In genomic region chr10:34213193-34213804, GRCh38 we compare ENCODE assay signal across 1 cellular context.
TF ChIP-seq lines count a peak whose summit lies in the region.

No MANE protein-coding gene starts in this region.

TF ChIP-seq in HepG2, 621 proteins besides CTCF, POLR2A, EP300 and RAD21 (continued from another document and continues in another):
- peak; percentile 99 for TF ChIP-seq HNF1A (IDR thresholded peaks at IDR 0.05; ENCODE audit: low read depth)
- TF ChIP-seq HNF1A (CRISPR knock-in tag; IDR thresholded peaks at IDR 0.05; ENCODE audit: borderline replicate concordance) = peak; percentile 100
- TF ChIP-seq ZNF710 (CRISPR knock-in tag; IDR thresholded peaks at IDR 0.05; ENCODE audit: borderline replicate concordance) = peak; percentile 89
- peak; percentile 86 for TF ChIP-seq RXRB (CRISPR knock-in tag; IDR thresholded peaks at IDR 0.05; ENCODE audit: borderline replicate concordance)
- TF ChIP-seq ATF1 (CRISPR knock-in tag; IDR thresholded peaks at IDR 0.05) = peak; percentile 83
- TF ChIP-seq HNF4G (IDR thresholded peaks at IDR 0.05; ENCODE audit: borderline replicate concordance, low read depth, low read length) = peak; percentile 3; the same call in 1 of the 2 replicates
- TF ChIP-seq HNF4G (CRISPR knock-in tag; IDR thresholded peaks at IDR 0.05; ENCODE audit: borderline replicate concordance, low read depth) = no peak
- peak; percentile 81; the same call in 1 of the 2 replicates for TF ChIP-seq ZMYM4 (CRISPR knock-in tag; IDR thresholded peaks at IDR 0.05)
- no peak for TF ChIP-seq POLR2G (IDR thresholded peaks at IDR 0.05; ENCODE audit: low read depth, low read length)
- TF ChIP-seq CREB1 (IDR thresholded peaks at IDR 0.05) = peak; percentile 72
- peak; percentile 87 for TF ChIP-seq CREB1 (CRISPR knock-in tag; IDR thresholded peaks at IDR 0.05)
- TF ChIP-seq ZBTB7B (CRISPR knock-in tag; IDR thresholded peaks at IDR 0.05) = peak; percentile 98
- peak; percentile 18; the same call in 1 of the 2 replicates for TF ChIP-seq ZFP36L1 (CRISPR knock-in tag; IDR thresholded peaks at IDR 0.05)
- peak; percentile 75; the same call in 1 of the 2 replicates for TF ChIP-seq IRF2 (CRISPR knock-in tag; IDR thresholded peaks at IDR 0.05)
- TF ChIP-seq PBX3 (CRISPR knock-in tag; IDR thresholded peaks at IDR 0.05; ENCODE audit: borderline replicate concordance) = no peak
- TF ChIP-seq TEAD3 (CRISPR knock-in tag; optimal IDR thresholded peaks at IDR 0.05; ENCODE audit: borderline replicate concordance) = peak; percentile 89
- peak; percentile 42; the same call in 1 of the 2 replicates for TF ChIP-seq HIC2 (CRISPR knock-in tag; IDR thresholded peaks at IDR 0.05; ENCODE audit: low read depth)
- TF ChIP-seq FOSL2 (CRISPR knock-in tag; IDR thresholded peaks at IDR 0.05) = peak; percentile 50; the same call in 1 of the 2 replicates
- no peak for TF ChIP-seq CHD2 (IDR thresholded peaks at IDR 0.05; ENCODE audit: low read depth, low read length)
- TF ChIP-seq RXRA (CRISPR knock-in tag; IDR thresholded peaks at IDR 0.05) = peak; percentile 27; the same call in 1 of the 2 replicates
- no peak for TF ChIP-seq PRPF4 (IDR thresholded peaks at IDR 0.05; ENCODE audit: low read depth, low read length, poor library complexity, severe bottlenecking)
- TF ChIP-seq GLI4 (CRISPR knock-in tag; IDR thresholded peaks at IDR 0.05; ENCODE audit: borderline replicate concordance) = no peak
- peak; percentile 81 for TF ChIP-seq BCL6 (CRISPR knock-in tag; IDR thresholded peaks at IDR 0.05)
- peak; percentile 76; the same call in 1 of the 2 replicates for TF ChIP-seq ZSCAN5A (CRISPR knock-in tag; IDR thresholded peaks at IDR 0.05; ENCODE audit: borderline replicate concordance)
- TF ChIP-seq ZNF468 (CRISPR knock-in tag; IDR thresholded peaks at IDR 0.05) = no peak
- peak; percentile 55; the same call in 1 of the 2 replicates for TF ChIP-seq HNRNPUL1 (IDR thresholded peaks at IDR 0.05; ENCODE audit: low read depth, low read length)
- peak; percentile 93 for TF ChIP-seq AHDC1 (CRISPR knock-in tag; IDR thresholded peaks at IDR 0.05; ENCODE audit: borderline replicate concordance)
- TF ChIP-seq IKZF5 (CRISPR knock-in tag; IDR thresholded peaks at IDR 0.05) = peak; percentile 56
- TF ChIP-seq POGZ (CRISPR knock-in tag; IDR thresholded peaks at IDR 0.05) = peak; percentile 68; the same call in 1 of the 2 replicates
- TF ChIP-seq CSRNP1 (CRISPR knock-in tag; IDR thresholded peaks at IDR 0.05) = peak; percentile 62; the same call in 1 of the 2 replicates
- TF ChIP-seq CEBPB (IDR thresholded peaks at IDR 0.05; ENCODE audit: borderline replicate concordance, low read depth, low read length) = 0 out of 2 replicates have a peak, but pooled peaks have one; percentile 10
- TF ChIP-seq ETV6 (CRISPR knock-in tag; conservative IDR thresholded peaks at IDR 0.05) = no peak
- peak; percentile 63 for TF ChIP-seq PATZ1 (CRISPR knock-in tag; IDR thresholded peaks at IDR 0.05)
- TF ChIP-seq BORCS8-MEF2B (CRISPR knock-in tag; IDR thresholded peaks at IDR 0.05) = 0 out of 2 replicates have a peak, but pooled peaks have one; percentile 24
- peak; percentile 93 for TF ChIP-seq GATAD2A (CRISPR knock-in tag; IDR thresholded peaks at IDR 0.05)
- TF ChIP-seq TCF7 (IDR thresholded peaks at IDR 0.05; ENCODE audit: low read depth) = peak; percentile 97
- TF ChIP-seq PHF21A (CRISPR knock-in tag; IDR thresholded peaks at IDR 0.05) = peak; percentile 61; the same call in 1 of the 2 replicates
